Comparison of ENCODE assay signal across 23 cellular contexts in the genomic region with DNA sequence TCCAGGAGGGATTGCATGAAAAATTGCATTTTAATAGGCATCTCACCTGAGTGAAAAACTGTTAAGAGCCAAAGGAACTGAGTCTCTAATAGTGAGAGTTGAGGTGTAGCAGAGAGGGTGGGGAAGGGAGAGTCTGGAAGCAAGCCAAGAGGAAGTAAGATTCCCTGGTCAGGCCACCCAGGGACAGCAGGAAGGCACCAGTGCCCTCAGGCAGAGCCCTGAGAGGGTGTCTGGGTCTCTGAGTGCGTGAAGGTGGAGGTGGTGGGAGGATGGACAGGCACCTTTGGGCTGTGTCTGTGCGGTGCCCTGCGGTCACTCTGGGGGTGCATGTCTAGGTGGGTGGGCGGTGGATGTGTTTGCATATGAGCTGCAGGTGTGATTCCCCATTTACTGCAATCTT.
A peak's percentile ranks its signal among the peaks of the same experiment; 100 is the strongest.
DNase-seq lines count a peak whose midpoint lies in the region; ATAC-seq and TF ChIP-seq lines count a peak whose summit lies in the region.
"Had no signal": no experiment of that assay in that cellular context is flagged by ENCODE, and none has a peak within 500 bp of the region (broad histone marks: within the 10 kb centered on the region; RNA-seq: fewer than 3 reads in every experiment).

No MANE protein-coding gene starts in this region.

- intact Hi-C loops in left colon (cut with DNase I, micrococcal nuclease) = no loop called here
- intact Hi-C loops in sciatic nerve (cut with DNase I) = no loop called here
- intact Hi-C loops in lower lobe of right lung (cut with DNase I) = no loop called here

- no peak overlapping the region for H3K27ac ChIP-seq in lower lobe of right lung
- H3K27ac ChIP-seq: breast epithelium, ovary, RWPE1, upper lobe of right lung had no signal

- H3K27me3 ChIP-seq in BE2C (no peaks in the 10 kb centered on the region), lower lobe of right lung (ENCODE audit: low read depth) (peaks cover 8% of the 10 kb centered on the region)
- H3K27me3 ChIP-seq: breast epithelium, ovary, upper lobe of right lung had no signal

- no peaks in the 10 kb centered on the region for H3K9me3 ChIP-seq in BE2C
- no peaks in the 10 kb centered on the region for H3K9me3 ChIP-seq in lower lobe of right lung
- H3K9me3 ChIP-seq: breast epithelium, ovary, upper lobe of right lung had no signal

- H3K4me1 ChIP-seq in BE2C = peaks cover 44% of the 10 kb centered on the region
- H3K4me1 ChIP-seq in lower lobe of right lung = no peaks in the 10 kb centered on the region
- H3K4me1 ChIP-seq: breast epithelium, upper lobe of right lung had no signal

- H3K36me3 ChIP-seq in BE2C (no peaks in the 10 kb centered on the region), lower lobe of right lung (no peaks in the 10 kb centered on the region)
- H3K36me3 ChIP-seq: breast epithelium, ovary, upper lobe of right lung had no signal

- H3K4me3 ChIP-seq in BE2C (ENCODE audit: low read depth, low read length) = no peak overlapping the region
- H3K4me3 ChIP-seq in lower lobe of right lung = no peak overlapping the region
- H3K4me3 ChIP-seq: breast epithelium, ovary, upper lobe of right lung had no signal

- peak; percentile 99 for ATAC-seq in left colon
- no peak for ATAC-seq in sciatic nerve
- no peak for ATAC-seq in lower lobe of right lung
- ATAC-seq in HG02763 (IDR thresholded peaks at IDR 0.05; ENCODE audit: unreplicated experiment) = no peak
- ATAC-seq: HepG2, T-cell, upper lobe of right lung had no signal

- peak; percentile 53 for DNase-seq in BE2C
- DNase-seq in COR-L47 (lab: John Stamatoyannopoulos, UW) = peak; percentile 28
- DNase-seq in NCI-H2029 treated with DMSO at 0.1 percent for 48 hours (lab: John Stamatoyannopoulos, UW) = peak; percentile 83
- peak; percentile 33 to 51 for DNase-seq in left colon
- DNase-seq in sciatic nerve (ENCODE audit: low spot score) = no peak
- no peak for DNase-seq in NCI-H748 treated with DMSO at 0.1 percent for 48 hours (lab: John Stamatoyannopoulos, UW)
- no peak for DNase-seq in lower lobe of right lung
- DNase-seq: activated CD4-positive, alpha-beta T cell treated with anti-CD3 and anti-CD28 coated beads for 48 hours; activated CD8-positive, alpha-beta memory T cell treated with anti-CD3 and anti-CD28 coated beads, Interleukin-2, amount 50 U/mL, for 4 hours; activated effector memory CD4-positive, alpha-beta T cell treated with anti-CD3 and anti-CD28 coated beads, Interleukin-2, amount 50 U/mL, for 16 hours; AML-193; cortex of kidney; H9; immature natural killer cell; NCI-H1930; NK-92 treated with Interleukin-12 subunit alpha and Interleukin-12 subunit beta, amount 100 ng/mL, for 24 hours; ovary; T-cell; upper lobe of right lung had no signal

- no peak for TF ChIP-seq CTCF in BE2C (IDR thresholded peaks at IDR 0.05; ENCODE audit: low read depth, low read length)
- TF ChIP-seq CTCF in lower lobe of right lung (IDR thresholded peaks at IDR 0.05) = no peak

Comparison
In these comparisons a context has a peak if more than half of its experiments do, and no peak if none do; other contexts are left out.
1. DNase-seq: peak in BE2C (single experiment), COR-L47 (single experiment), NCI-H2029 treated with DMSO at 0.1 percent for 48 hours (single experiment) and left colon (2 of 2); none in sciatic nerve (single experiment), NCI-H748 treated with DMSO at 0.1 percent for 48 hours (single experiment) and lower lobe of right lung (single experiment).